ENCODE assay signal across 9 cellular contexts in genomic region chr3:39216176-39216790, GRCh38. TPM values are rescaled to one million over a fixed set of nuclear protein-coding genes. Genes with fewer than 3 reads are reported as not detected.
DNase-seq lines count a peak whose midpoint lies in the region; ATAC-seq and TF ChIP-seq lines count a peak whose summit lies in the region.
"Had no signal": no experiment of that assay in that cellular context is flagged by ENCODE, and none has a peak within 500 bp of the region (broad histone marks: within the 10 kb centered on the region; RNA-seq: fewer than 3 reads in every experiment).

No MANE protein-coding gene starts in this region.

- POLR2A ChIA-PET in activated CD4-positive, alpha-beta memory T cell treated with anti-CD3 and anti-CD28 coated beads, Interleukin-2, amount 10 ng/mL, durations not matched to agents 7 days and 5 days (lab: Charles Lee): interaction anchor here (0.6 to 1.2 kb wide), 5 partner anchors 15 to 191 kb away, joined by 3 to 5 read pairs (median 3); no protein-coding TSS in a partner anchor
- POLR2A ChIA-PET in activated CD4-positive, alpha-beta memory T cell treated with anti-CD3 and anti-CD28 coated beads for 36 hours (lab: Charles Lee): interaction anchor here (0.7 kb wide), 1 partner anchor 24 kb away, joined by 6 read pairs; no protein-coding TSS in a partner anchor
- POLR2A ChIA-PET in activated CD4-positive, alpha-beta T cell treated with anti-CD3 and anti-CD28 coated beads, Interleukin-2, amount 10 ng/mL, durations not matched to agents 7 days and 5 days (lab: Charles Lee): interaction anchor here (0.6 kb wide), 1 partner anchor 111 kb away, joined by 4 read pairs; no protein-coding TSS in a partner anchor

- no peaks in the 10 kb centered on the region for H3K36me3 ChIP-seq in mammary epithelial cell (ENCODE audit: insufficient read depth, low read length)

- peaks cover 37% of the 10 kb centered on the region for H3K27me3 Mint-ChIP-seq in activated CD4-positive, alpha-beta memory T cell treated with anti-CD3 and anti-CD28 coated beads, Interleukin-2, amount 10 ng/mL, durations not matched to agents 7 days and 5 days
- H3K27me3 Mint-ChIP-seq in activated CD4-positive, alpha-beta memory T cell treated with anti-CD3 and anti-CD28 coated beads for 36 hours: peaks cover 4% of the 10 kb centered on the region
- peaks cover 29% of the 10 kb centered on the region for H3K27me3 Mint-ChIP-seq in activated CD4-positive, alpha-beta T cell treated with anti-CD3 and anti-CD28 coated beads, Interleukin-2, amount 10 ng/mL, durations not matched to agents 7 days and 5 days

- H3K27me3 ChIP-seq in mammary epithelial cell (ENCODE audit: insufficient read depth, low read length): peaks cover 3% of the 10 kb centered on the region

- H3K36me3 Mint-ChIP-seq in activated CD4-positive, alpha-beta memory T cell treated with anti-CD3 and anti-CD28 coated beads, Interleukin-2, amount 10 ng/mL, durations not matched to agents 7 days and 5 days (ENCODE audit: low read depth): peaks cover 7% of the 10 kb centered on the region
- H3K36me3 Mint-ChIP-seq in activated CD4-positive, alpha-beta memory T cell treated with anti-CD3 and anti-CD28 coated beads for 36 hours: no peaks in the 10 kb centered on the region
- H3K36me3 Mint-ChIP-seq in activated CD4-positive, alpha-beta T cell treated with anti-CD3 and anti-CD28 coated beads, Interleukin-2, amount 10 ng/mL, durations not matched to agents 7 days and 5 days (ENCODE audit: low read depth): no peaks in the 10 kb centered on the region

- H2AFZ ChIP-seq in mammary epithelial cell (ENCODE audit: low read depth, low read length): no peak overlapping the region

- no peak overlapping the region for H3K4me3 ChIP-seq in mammary epithelial cell (replicated peaks in 1 of 3; ENCODE audit: insufficient read depth in 1 of 3, low read depth in 2 of 3, low read length in 3 of 3)

- no peak for TF ChIP-seq CTCF in mammary epithelial cell (conservative IDR thresholded peaks at IDR 0.05 in 1 of 2, IDR thresholded peaks at IDR 0.05 in 1 of 2; ENCODE audit: extremely low read depth in 1 of 2, insufficient read depth in 1 of 2, low read depth in 1 of 2, low read length in 2 of 2)

- no peak overlapping the region for H3K4me3 Mint-ChIP-seq in activated CD4-positive, alpha-beta memory T cell treated with anti-CD3 and anti-CD28 coated beads, Interleukin-2, amount 10 ng/mL, durations not matched to agents 7 days and 5 days
- H3K4me3 Mint-ChIP-seq in activated CD4-positive, alpha-beta memory T cell treated with anti-CD3 and anti-CD28 coated beads for 36 hours: no peak overlapping the region
- H3K4me3 Mint-ChIP-seq in activated CD4-positive, alpha-beta T cell treated with anti-CD3 and anti-CD28 coated beads, Interleukin-2, amount 10 ng/mL, durations not matched to agents 7 days and 5 days: no peak overlapping the region

- no peak overlapping the region for H3K27ac ChIP-seq in mammary epithelial cell (ENCODE audit: insufficient read depth, low read depth, low read length)

- no peak for DNase-seq in activated CD4-positive, alpha-beta memory T cell treated with anti-CD3 and anti-CD28 coated beads, Interleukin-2, amount 10 ng/mL, durations not matched to agents 7 days and 5 days
- DNase-seq in activated CD4-positive, alpha-beta memory T cell treated with anti-CD3 and anti-CD28 coated beads for 36 hours: no peak
- peak; percentile 33 for DNase-seq in NCI-H510A treated with DMSO at 0.1 percent for 48 hours (lab: John Stamatoyannopoulos, UW)
- DNase-seq in sciatic nerve (ENCODE audit: low spot score): no peak
- no peak for DNase-seq in mammary epithelial cell
- DNase-seq in activated CD4-positive, alpha-beta T cell treated with anti-CD3 and anti-CD28 coated beads, Interleukin-2, amount 10 ng/mL, durations not matched to agents 7 days and 5 days: no peak
- no peak for DNase-seq in COR-L47 (lab: John Stamatoyannopoulos, UW)

- CTCF ChIA-PET in activated CD4-positive, alpha-beta memory T cell treated with anti-CD3 and anti-CD28 coated beads, Interleukin-2, amount 10 ng/mL, durations not matched to agents 7 days and 5 days (lab: Charles Lee): interaction anchor here (0.7 to 2.8 kb wide), 12 partner anchors 9 to 88 kb away, joined by 3 to 26 read pairs (median 4); no protein-coding TSS in a partner anchor
- CTCF ChIA-PET in activated CD4-positive, alpha-beta memory T cell treated with anti-CD3 and anti-CD28 coated beads for 36 hours (lab: Charles Lee): interaction anchor here (0.9 to 2.8 kb wide), 4 partner anchors 26 to 89 kb away, joined by 3 to 12 read pairs (median 6); no protein-coding TSS in a partner anchor
- CTCF ChIA-PET in mammary epithelial cell (lab: Charles Lee; ENCODE audit: low non-redundant PET): interaction anchor here (0.6 kb wide), 1 partner anchor 72 kb away, joined by 3 read pairs; no protein-coding TSS in a partner anchor
- CTCF ChIA-PET in activated CD4-positive, alpha-beta T cell treated with anti-CD3 and anti-CD28 coated beads, Interleukin-2, amount 10 ng/mL, durations not matched to agents 7 days and 5 days (lab: Charles Lee): interaction anchor here (0.8 to 2.1 kb wide), 10 partner anchors 13 to 161 kb away, joined by 3 to 6 read pairs (median 3); no protein-coding TSS in a partner anchor

- no peaks in the 10 kb centered on the region for H3K79me2 ChIP-seq in mammary epithelial cell (ENCODE audit: insufficient read depth, low read length)

- BruUV-seq in mammary epithelial cell (replicated peaks; lab: Mats Ljungman, UMichigan): no TSS peak

- no peak overlapping the region for H3K4me2 ChIP-seq in mammary epithelial cell (ENCODE audit: insufficient read depth, low read depth, low read length)

- no peaks in the 10 kb centered on the region for H3K9me3 ChIP-seq in mammary epithelial cell (replicated peaks; ENCODE audit: insufficient read depth, low read length)

- no peak overlapping the region for H3K9ac ChIP-seq in mammary epithelial cell (ENCODE audit: insufficient read depth, low read length)

- H3K4me1 Mint-ChIP-seq in activated CD4-positive, alpha-beta memory T cell treated with anti-CD3 and anti-CD28 coated beads, Interleukin-2, amount 10 ng/mL, durations not matched to agents 7 days and 5 days: peaks cover 51% of the 10 kb centered on the region
- peaks cover 9% of the 10 kb centered on the region for H3K4me1 Mint-ChIP-seq in activated CD4-positive, alpha-beta memory T cell treated with anti-CD3 and anti-CD28 coated beads for 36 hours (ENCODE audit: low read depth)
- peaks cover 28% of the 10 kb centered on the region for H3K4me1 Mint-ChIP-seq in activated CD4-positive, alpha-beta T cell treated with anti-CD3 and anti-CD28 coated beads, Interleukin-2, amount 10 ng/mL, durations not matched to agents 7 days and 5 days

- in situ Hi-C loops in mammary epithelial cell (cut with MboI; ENCODE audit: low sequenced_read_pairs in 2 of 2): no loop called here

- H3K4me1 ChIP-seq in mammary epithelial cell (ENCODE audit: insufficient read depth, low read length): no peaks in the 10 kb centered on the region

- no peaks in the 10 kb centered on the region for H4K20me1 ChIP-seq in mammary epithelial cell (ENCODE audit: insufficient read depth, low read length)

- WGBS in mammary epithelial cell (ENCODE audit: low coverage, missing lambda C conversion rate): 80% methylated on average over 2 of the region's 2 CpGs

- ATAC-seq in HG02840 (IDR thresholded peaks at IDR 0.05; ENCODE audit: low FRiP score, unreplicated experiment): peak; percentile 89
- peak; percentile 74 for ATAC-seq in sciatic nerve

- H3K9me3 Mint-ChIP-seq in activated CD4-positive, alpha-beta memory T cell treated with anti-CD3 and anti-CD28 coated beads, Interleukin-2, amount 10 ng/mL, durations not matched to agents 7 days and 5 days: no peaks in the 10 kb centered on the region
- H3K9me3 Mint-ChIP-seq in activated CD4-positive, alpha-beta memory T cell treated with anti-CD3 and anti-CD28 coated beads for 36 hours: no peaks in the 10 kb centered on the region
- no peaks in the 10 kb centered on the region for H3K9me3 Mint-ChIP-seq in activated CD4-positive, alpha-beta T cell treated with anti-CD3 and anti-CD28 coated beads, Interleukin-2, amount 10 ng/mL, durations not matched to agents 7 days and 5 days

- peak overlapping the region; percentile 12 for H3K27ac Mint-ChIP-seq in activated CD4-positive, alpha-beta memory T cell treated with anti-CD3 and anti-CD28 coated beads, Interleukin-2, amount 10 ng/mL, durations not matched to agents 7 days and 5 days
- H3K27ac Mint-ChIP-seq in activated CD4-positive, alpha-beta memory T cell treated with anti-CD3 and anti-CD28 coated beads for 36 hours: no peak overlapping the region
- no peak overlapping the region for H3K27ac Mint-ChIP-seq in activated CD4-positive, alpha-beta T cell treated with anti-CD3 and anti-CD28 coated beads, Interleukin-2, amount 10 ng/mL, durations not matched to agents 7 days and 5 days

- dilution Hi-C loops in mammary epithelial cell (cut with HindIII; ENCODE audit: low sequenced_read_pairs): no loop called here

- intact Hi-C loops in activated CD4-positive, alpha-beta memory T cell treated with anti-CD3 and anti-CD28 coated beads for 36 hours (cut with micrococcal nuclease): no loop called here
- intact Hi-C loops in sciatic nerve (cut with DNase I): no loop called here
- intact Hi-C loops in mammary epithelial cell (cut with micrococcal nuclease): no loop called here

RNA-seq across cellular contexts. Expression of gene XIRP1, which starts 23.9 kb away (rescaled TPM):
- total RNA-seq in activated CD4-positive, alpha-beta memory T cell treated with anti-CD3 and anti-CD28 coated beads, Interleukin-2, amount 10 ng/mL, durations not matched to agents 7 days and 5 days: under 1 TPM; 0.03 to 0.05 TPM
- total RNA-seq in activated CD4-positive, alpha-beta memory T cell treated with anti-CD3 and anti-CD28 coated beads for 36 hours: 1 to 10 TPM; 1.3 to 1.6 TPM
- total RNA-seq in sciatic nerve (0.04 TPM), mammary epithelial cell (not detected)
- not detected for polyA plus RNA-seq in mammary epithelial cell
- polyA minus RNA-seq in mammary epithelial cell: not detected
- total RNA-seq in activated CD4-positive, alpha-beta T cell treated with anti-CD3 and anti-CD28 coated beads, Interleukin-2, amount 10 ng/mL, durations not matched to agents 7 days and 5 days: not detected
- polyA plus RNA-seq: AG04450 had no signal
